In genomic region chr1:61140778-61141177, GRCh38 we compare ENCODE assay signal across 15 cellular contexts. TPM values are rescaled to one million over a fixed set of nuclear protein-coding genes. Genes with fewer than 3 reads are reported as not detected.
DNase-seq lines count a peak whose midpoint lies in the region; ATAC-seq, FAIRE-seq and TF ChIP-seq lines count a peak whose summit lies in the region.
"Had no signal": no experiment of that assay in that cellular context is flagged by ENCODE, and none has a peak within 500 bp of the region (broad histone marks: within the 10 kb centered on the region; RNA-seq: fewer than 3 reads in every experiment).

No MANE protein-coding gene starts in this region.

- CTCF ChIA-PET in A549 (lab: Yijun Ruan, JAX) = interaction anchor here (1.1 to 1.9 kb wide), 6 partner anchors 15 to 313 kb away, joined by 3 to 7 read pairs (median 3); no protein-coding TSS in a partner anchor

- H3K27me3 Mint-ChIP-seq in natural killer cell (ENCODE audit: low read depth in 2 of 2) = peaks cover 40 to 89% of the 10 kb centered on the region in 2 donors

- H3K27me3 ChIP-seq in MG63 (no peaks in the 10 kb centered on the region), breast epithelium (no peaks in the 10 kb centered on the region), tibial nerve (no peaks in the 10 kb centered on the region)
- H3K27me3 ChIP-seq: BE2C, neutrophil had no signal

- H3K27ac Mint-ChIP-seq in natural killer cell = peak overlapping the region in 1 of 2 donors; percentile 14

- H3K4me3 ChIP-seq in A549 = no peak overlapping the region
- no peak overlapping the region for H3K4me3 ChIP-seq in MG63
- H3K4me3 ChIP-seq in breast epithelium = no peak overlapping the region
- H3K4me3 ChIP-seq in tibial nerve = no peak overlapping the region

- TF ChIP-seq EP300 in A549 (IDR thresholded peaks at IDR 0.05) (no peak), tibial nerve (IDR thresholded peaks at IDR 0.05) (no peak)

- POLR2A ChIA-PET in A549 (lab: Yijun Ruan, JAX) = interaction anchor here (0.6 kb wide), 1 partner anchor 469 kb away, joined by 4 read pairs; no protein-coding TSS in a partner anchor

- peak overlapping the region; percentile 78 for H3K4me2 ChIP-seq in A549

- 57% methylated on average over 3 of the region's 3 CpGs for WGBS in A549 (ENCODE audit: missing lambda C conversion rate)
- 38 to 49% methylated on average over 3 of the region's 3 CpGs for WGBS in tibial nerve, 2 donors

- TF ChIP-seq RAD21 in A549 (conservative IDR thresholded peaks at IDR 0.05 in 1 of 2, IDR thresholded peaks at IDR 0.05 in 1 of 2) = no peak

- no peak for FAIRE-seq in A549 (lab: Jason Lieb, UNC)
- FAIRE-seq: HTR-8/SVneo had no signal

- H3K4me1 ChIP-seq in A549 (peaks cover 62% of the 10 kb centered on the region), breast epithelium (peaks cover 4 to 13% of the 10 kb centered on the region in 2 donors), tibial nerve (peaks cover 0 to 66% (median 34%) of the 10 kb centered on the region in 4 donors)

- no peaks in the 10 kb centered on the region for H3K36me3 Mint-ChIP-seq in natural killer cell

- ATAC-seq in A549 (no peak), natural killer cell (peak; percentile 52 to 96 (median 65))

- H3K27ac ChIP-seq in A549 (peak overlapping the region; percentile 83 to 95), breast epithelium (peak overlapping the region; percentile 62 to 66), tibial nerve (peak overlapping the region in 2 of 4 donors; percentile 5 to 70)
- H3K27ac ChIP-seq: neutrophil had no signal

- TF ChIP-seq CTCF in A549 (IDR thresholded peaks at IDR 0.05) (no peak), breast epithelium (IDR thresholded peaks at IDR 0.05) (no peak), natural killer cell (IDR thresholded peaks at IDR 0.05) (no peak), tibial nerve (IDR thresholded peaks at IDR 0.05) (no peak)

- intact Hi-C loops in breast epithelium (cut with DNase I; ENCODE audit: low total_unique reads) (no loop called here), natural killer cell (cut with micrococcal nuclease) (loop anchor here (10.0 kb wide), 1 partner anchor 86 kb away; no protein-coding TSS in a partner anchor)

- H3K9me3 Mint-ChIP-seq in natural killer cell = no peaks in the 10 kb centered on the region

- no peak for DNase-seq in A549 (ENCODE audit: low read depth in 1 of 2, low spot score in 1 of 2)
- DNase-seq in MG63 = peak; percentile 4
- no peak for DNase-seq in breast epithelium (ENCODE audit: low spot score in 2 of 2)
- no peak for DNase-seq in natural killer cell
- no peak for DNase-seq in NCI-H2227 treated with DMSO at 0.1 percent for 48 hours (lab: John Stamatoyannopoulos, UW)
- no peak for DNase-seq in tibial nerve (ENCODE audit: low spot score in 2 of 2)
- DNase-seq in NCI-H2196 (lab: John Stamatoyannopoulos, UW; ENCODE audit: unreplicated experiment) = no peak
- DNase-seq in hepatic stellate cell (ENCODE audit: low spot score) = no peak
- DNase-seq: activated CD4-positive, CD25-positive, alpha-beta regulatory T cell; BE2C; NCI-H2029; RPMI8226; substantia nigra had no signal

- TF ChIP-seq POLR2A in A549 (IDR thresholded peaks at IDR 0.05; ENCODE audit: low read length) = no peak
- TF ChIP-seq POLR2A in breast epithelium (IDR thresholded peaks at IDR 0.05) = no peak
- TF ChIP-seq POLR2A in tibial nerve (IDR thresholded peaks at IDR 0.05) = no peak

- peaks cover 8 to 13% of the 10 kb centered on the region in 2 donors for H3K4me1 Mint-ChIP-seq in natural killer cell

- H3K36me3 ChIP-seq in MG63 (no peaks in the 10 kb centered on the region), breast epithelium (no peaks in the 10 kb centered on the region), tibial nerve (no peaks in the 10 kb centered on the region)
- H3K36me3 ChIP-seq: BE2C, neutrophil had no signal

- H3K4me3 Mint-ChIP-seq in natural killer cell = no peak overlapping the region

- no peaks in the 10 kb centered on the region for H3K9me3 ChIP-seq in A549
- H3K9me3 ChIP-seq in MG63 = no peaks in the 10 kb centered on the region
- H3K9me3 ChIP-seq in breast epithelium = no peaks in the 10 kb centered on the region
- H3K9me3 ChIP-seq in tibial nerve = no peaks in the 10 kb centered on the region
- H3K9me3 ChIP-seq: BE2C, neutrophil had no signal

TF ChIP-seq in A549, 52 proteins besides CTCF, POLR2A, EP300 and RAD21:
- TF ChIP-seq FOSB (CRISPR knock-in tag; IDR thresholded peaks at IDR 0.05) (no peak), SREBF2 (IDR thresholded peaks at IDR 0.05) (no peak), SMC3 (IDR thresholded peaks at IDR 0.05) (no peak), CEBPB (IDR thresholded peaks at IDR 0.05) (no peak), NFE2L2 (conservative IDR thresholded peaks at IDR 0.05; ENCODE audit: low read length) (no peak)

RNA-seq across cellular contexts. Expression of gene NFIA, which starts 58.4 kb away (rescaled TPM):
- polyA plus RNA-seq in A549 (2011; rRNA removed) (21.3 and 25.8 TPM in 2 replicates), A549 (2017; fragmentation: RNase III; extraction: RNeasy Plus Mini Kit Qiagen cat#74134 plus additional on column Dnase treatment) (6.5 to 6.7 TPM (median 6.7 TPM) in 3 replicates)
- polyA plus RNA-seq in A549 (2012; cell fraction: cytosol; rRNA removed) = 7.6 and 9.7 TPM in 2 replicates
- 6.6 and 9.0 TPM in 2 replicates for polyA plus RNA-seq in A549 (2012; cell fraction: nucleus; rRNA removed)
- polyA minus RNA-seq in A549 (2011; rRNA and poly(A)+ RNA removed) = 91.4 and 115 TPM in 2 replicates
- not detected in 2 replicates for total RNA-seq in MG63 (2014; rRNA removed; shearing (Covaris generic); ENCODE audit: low replicate concordance)
- total RNA-seq in breast epithelium (10 to 100 TPM; 54.9 to 87.5 (median 79.6) TPM), natural killer cell (1 to 10 TPM; 3.5 to 6.5 (median 3.6) TPM), tibial nerve (10 to 100 TPM; 71.2 to 81.4 (median 75.7) TPM)

Comparison
In these comparisons a context has a peak if more than half of its experiments do, and no peak if none do; other contexts are left out.
1. ATAC-seq: peak in natural killer cell (3 of 3); none in A549 (0 of 2).
2. RNA of gene NFIA, which starts 58.4 kb away (total RNA-seq): 54.9 to 87.5 TPM in breast epithelium and 71.2 to 81.4 TPM in tibial nerve; 3.5 to 6.5 TPM in natural killer cell and not detected in MG63; every median in the first group is over 4 times any median in the second.